In genomic region chr2:219571311-219572236, GRCh38 we compare ENCODE assay signal across 8 cellular contexts. TPM values are rescaled to one million over a fixed set of nuclear protein-coding genes. Genes with fewer than 3 reads are reported as not detected.
DNase-seq lines count a peak whose midpoint lies in the region; ATAC-seq and TF ChIP-seq lines count a peak whose summit lies in the region.

Gene OBSL1, minus strand, starts transcription at chr2:219571539. Its CDS starts 307 bp downstream, at chr2:219571232.

- H3K36me3 ChIP-seq in WERI-Rb-1 (peaks cover 22% of the 10 kb centered on the region), uterus (no peaks in the 10 kb centered on the region)

- H3K4me3 ChIP-seq in WERI-Rb-1 (ENCODE audit: low read depth, low read length) (peak within 1 kb of the TSS; percentile 64), fibroblast of pulmonary artery (replicated peaks; ENCODE audit: low read depth, low read length) (peak within 1 kb of the TSS; percentile 61), uterus (peak within 1 kb of the TSS; percentile 37 to 60)

- H3K27ac ChIP-seq in WERI-Rb-1, result peak within 1 kb of the TSS; percentile 72
- H3K27ac ChIP-seq in uterus, result peak within 1 kb of the TSS; percentile 87 to 88

- no peaks in the 10 kb centered on the region for H3K27me3 ChIP-seq in WERI-Rb-1 (ENCODE audit: insufficient read depth, low read depth, severe bottlenecking)
- H3K27me3 ChIP-seq in uterus, result no peaks in the 10 kb centered on the region

- intact Hi-C loops in uterus (cut with DNase I; ENCODE audit: low total_unique reads), result no loop called here

- no peak for TF ChIP-seq POLR2A in uterus (IDR thresholded peaks at IDR 0.05)

- DNase-seq in EL (peak; percentile 80), NCI-H146 treated with DMSO at 0.1 percent for 48 hours (lab: John Stamatoyannopoulos, UW; ENCODE audit: unreplicated experiment) (peak; percentile 77), WERI-Rb-1 (peak; percentile 92), fibroblast of pulmonary artery (ENCODE audit: low read depth) (peak; percentile 79), myocyte (ENCODE audit: low read depth) (peak; percentile 96), uterus (peak; percentile 63 to 66), middle frontal gyrus (ENCODE audit: extremely low spot score, low spot score) (no peak)

- H3K4me1 ChIP-seq in uterus, result peaks cover 0 to 6% of the 10 kb centered on the region in 2 donors

- TF ChIP-seq CTCF in WERI-Rb-1 (IDR thresholded peaks at IDR 0.05; ENCODE audit: low read depth, low read length) (no peak), fibroblast of pulmonary artery (IDR thresholded peaks at IDR 0.05; ENCODE audit: low read length, missing control alignments) (no peak), uterus (IDR thresholded peaks at IDR 0.05) (no peak)

- H3K9me3 ChIP-seq in WERI-Rb-1 (ENCODE audit: severe bottlenecking) (no peaks in the 10 kb centered on the region), uterus (no peaks in the 10 kb centered on the region)

- ATAC-seq in GM21526 (IDR thresholded peaks at IDR 0.05; ENCODE audit: low FRiP score, unreplicated experiment), result no peak

RNA-seq across cellular contexts. Expression of gene OBSL1, which starts in this region (rescaled TPM):
- total RNA-seq in myocyte, result 159 and 173 TPM in 2 replicates
- 139 TPM for polyA plus RNA-seq in myocyte (2012)
- 100 to 1,000 TPM in 2 of 4 donors, 10 to 100 TPM in 2; 53.2 to 146 (median 113) TPM for total RNA-seq in uterus
